Comparison of ENCODE assay signal across 21 cellular contexts in the genomic region with DNA sequence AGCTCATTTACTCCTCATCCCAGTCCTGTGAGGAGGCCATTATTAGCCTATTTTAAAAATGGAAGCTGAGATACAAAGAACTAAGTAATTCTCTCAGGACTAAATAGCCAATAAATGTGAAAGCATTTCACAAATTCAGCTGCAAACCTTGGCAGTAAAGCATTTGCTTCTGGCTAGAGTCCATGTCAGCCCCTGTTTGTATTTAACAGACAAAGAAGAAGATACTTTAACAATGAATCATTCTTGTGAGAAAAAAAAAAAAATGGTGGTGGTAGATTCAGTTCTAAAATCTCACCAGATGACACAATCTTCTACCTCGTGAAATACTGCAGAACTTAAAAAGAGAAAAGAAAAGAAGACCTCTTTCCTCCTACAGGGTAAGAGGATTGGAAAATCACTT.
DNase-seq lines count a peak whose midpoint lies in the region; ATAC-seq and TF ChIP-seq lines count a peak whose summit lies in the region.
"Had no signal": no experiment of that assay in that cellular context is flagged by ENCODE, and none has a peak within 500 bp of the region (broad histone marks: within the 10 kb centered on the region; RNA-seq: fewer than 3 reads in every experiment).

No MANE protein-coding gene starts in this region.

- no peak for TF ChIP-seq POLR2A in body of pancreas (IDR thresholded peaks at IDR 0.05)

- TF ChIP-seq CTCF in fibroblast of mammary gland (conservative IDR thresholded peaks at IDR 0.05; ENCODE audit: control insufficient read depth, insufficient read depth, low read depth, low read length) (no peak), left ventricle myocardium inferior (IDR thresholded peaks at IDR 0.05; ENCODE audit: borderline replicate concordance) (no peak), body of pancreas (IDR thresholded peaks at IDR 0.05) (no peak)

- H3K4me1 ChIP-seq in mesodermal cell (ENCODE audit: control insufficient read depth, insufficient read depth, low read length, poor library complexity, severe bottlenecking) (no peaks in the 10 kb centered on the region), left ventricle myocardium inferior (no peaks in the 10 kb centered on the region), body of pancreas (no peaks in the 10 kb centered on the region)
- H3K4me1 ChIP-seq: esophagus squamous epithelium, left lung, spleen, thyroid gland had no signal

- DNase-seq in ACHN (peak; percentile 62), fibroblast of mammary gland (ENCODE audit: low read depth) (peak; percentile 41), left ventricle myocardium inferior (no peak), body of pancreas (no peak), SKM-1 treated with dmso at 0.1 percent for 144 hours (lab: John Stamatoyannopoulos, UW; ENCODE audit: unreplicated experiment) (no peak)
- DNase-seq in effector CD8-positive, alpha-beta T cell (lab: John Stamatoyannopoulos, UW) = no peak
- DNase-seq: activated CD4-positive, alpha-beta T cell treated with anti-CD3 and anti-CD28 coated beads for 4 hours; activated gamma-delta T cell; DMS153; esophagus squamous epithelium; GOT3; left lung; MV-4-11; NCI-H2081; NCI-H524 treated with DMSO at 0.1 percent for 48 hours; posterior cingulate gyrus; SIG-M5; spleen; thyroid gland had no signal

- ATAC-seq in SK-N-SH treated with all-trans-retinoic acid at 6 μM for 48 hours = no peak
- ATAC-seq in body of pancreas = no peak
- ATAC-seq: left lung had no signal

- H3K9me3 ChIP-seq in mesodermal cell (ENCODE audit: control insufficient read depth, low read length) = peaks cover 6% of the 10 kb centered on the region
- H3K9me3 ChIP-seq in left ventricle myocardium inferior (replicated peaks) = no peaks in the 10 kb centered on the region
- no peaks in the 10 kb centered on the region for H3K9me3 ChIP-seq in body of pancreas
- H3K9me3 ChIP-seq: esophagus squamous epithelium, thyroid gland had no signal

- H3K36me3 ChIP-seq in mesodermal cell (ENCODE audit: control insufficient read depth, insufficient read depth, low read length) = no peaks in the 10 kb centered on the region
- H3K36me3 ChIP-seq in left ventricle myocardium inferior = no peaks in the 10 kb centered on the region
- no peaks in the 10 kb centered on the region for H3K36me3 ChIP-seq in body of pancreas (replicated peaks in 1 of 2; ENCODE audit: insufficient read depth in 1 of 2, low read depth in 2 of 2)
- H3K36me3 ChIP-seq: esophagus squamous epithelium, left lung, spleen, thyroid gland had no signal

- intact Hi-C loops in left ventricle myocardium inferior (cut with micrococcal nuclease) (no loop called here), body of pancreas (cut with DNase I) (no loop called here)

- in situ Hi-C loops in ACHN (cut with HindIII; ENCODE audit: low pct_ligation_motif_present, low pct_unique_long_range_greater_than_20kb, low sequenced_read_pairs) = no loop called here

- H3K4me3 ChIP-seq in fibroblast of mammary gland (ENCODE audit: control insufficient read depth, low read depth, low read length) (no peak overlapping the region), mesodermal cell (ENCODE audit: extremely low read depth, insufficient read depth, low read length, poor library complexity, severe bottlenecking) (no peak overlapping the region), left ventricle myocardium inferior (no peak overlapping the region), body of pancreas (no peak overlapping the region)
- H3K4me3 ChIP-seq: esophagus squamous epithelium, left lung, spleen, thyroid gland had no signal

- H3K27ac ChIP-seq in mesodermal cell (ENCODE audit: low read depth, low read length, severe bottlenecking) (peak overlapping the region; percentile 51), left ventricle myocardium inferior (replicated peaks) (no peak overlapping the region), body of pancreas (no peak overlapping the region)
- H3K27ac ChIP-seq: esophagus squamous epithelium, left lung, spleen, thyroid gland had no signal

- WGBS in mesodermal cell (ENCODE audit: insufficient coverage in 2 of 2), 2 experiments = no CpG with 5 or more reads among the region's 1 CpG
- WGBS in body of pancreas, 2 donors = 28 to 31% methylated on average over 1 of the region's 1 CpG

- H3K27me3 ChIP-seq in left ventricle myocardium inferior (ENCODE audit: low read depth) = no peaks in the 10 kb centered on the region
- no peaks in the 10 kb centered on the region for H3K27me3 ChIP-seq in body of pancreas
- H3K27me3 ChIP-seq: esophagus squamous epithelium, left lung, spleen, thyroid gland had no signal

TF ChIP-seq in SK-N-SH treated with all-trans-retinoic acid at 6 μM for 48 hours, 23 proteins besides CTCF, POLR2A, EP300 and RAD21:
- TF ChIP-seq ISL1 (CRISPR knock-in tag; IDR thresholded peaks at IDR 0.05) = peak; percentile 75
- no peak for TF ChIP-seq ESRRG (CRISPR knock-in tag; IDR thresholded peaks at IDR 0.05)
- TF ChIP-seq BACH2 (CRISPR knock-in tag; IDR thresholded peaks at IDR 0.05; ENCODE audit: borderline replicate concordance) = no peak
- TF ChIP-seq RARB (CRISPR knock-in tag; IDR thresholded peaks at IDR 0.05) = no peak
- no peak for TF ChIP-seq TOX (CRISPR knock-in tag; IDR thresholded peaks at IDR 0.05; ENCODE audit: borderline replicate concordance)
- TF ChIP-seq ZC3H10 (CRISPR knock-in tag; IDR thresholded peaks at IDR 0.05) = no peak

Comparison
In these comparisons a context has a peak if more than half of its experiments do, and no peak if none do; other contexts are left out.
1. DNase-seq: peak in ACHN (single experiment) and fibroblast of mammary gland (single experiment); none in effector CD8-positive, alpha-beta T cell (single experiment), left ventricle myocardium inferior (single experiment), body of pancreas (0 of 4) and SKM-1 treated with dmso at 0.1 percent for 144 hours (single experiment).